Comparison of ENCODE assay signal across 1 cellular context in genomic region chr17:65191805-65192740, GRCh38.
TF ChIP-seq lines count a peak whose summit lies in the region.

No MANE protein-coding gene starts in this region.

TF ChIP-seq in H1, 55 proteins besides CTCF, POLR2A, EP300 and RAD21:
- TF ChIP-seq SP4 (IDR thresholded peaks at IDR 0.05; ENCODE audit: low read length) (no peak), JUND (IDR thresholded peaks at IDR 0.05; ENCODE audit: low read length) (0 out of 2 replicates have a peak, but pooled peaks have one; percentile 8)
TF ChIP-seq in H1: peak in this region for 1.
